ENCODE assay signal across 11 cellular contexts in the genomic region with DNA sequence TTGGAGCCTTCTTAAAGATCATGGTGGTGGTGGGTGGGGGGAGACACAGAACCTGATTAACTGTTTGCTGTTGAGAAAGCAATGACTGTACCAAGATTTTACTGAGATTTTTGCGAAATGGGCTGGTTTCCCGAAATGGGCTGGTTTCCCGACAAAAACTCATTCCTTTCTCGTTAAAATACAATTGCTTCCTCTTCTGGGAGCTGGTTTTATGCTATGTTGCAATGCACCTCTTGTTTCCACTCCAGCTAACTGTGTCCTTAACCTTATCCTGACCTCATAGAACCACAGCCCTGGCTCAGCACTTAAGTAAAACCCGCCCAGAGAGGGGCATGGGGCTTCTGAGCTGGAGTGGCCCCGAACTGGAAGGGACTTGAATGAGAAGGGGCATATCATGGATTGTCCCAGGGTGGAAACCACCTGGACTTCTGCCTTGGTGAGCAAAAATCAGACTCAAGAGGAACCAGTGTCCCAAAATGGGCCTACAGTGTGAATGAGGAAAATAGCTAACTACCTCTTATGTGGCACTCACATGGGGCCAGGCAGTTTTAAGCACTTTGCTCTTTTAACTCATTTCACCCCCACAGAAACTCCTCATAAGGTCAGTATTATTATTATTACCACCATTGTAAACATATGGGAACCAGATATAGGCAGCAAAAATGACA. TPM values are rescaled to one million over a fixed set of nuclear protein-coding genes. Genes with fewer than 3 reads are reported as not detected.
DNase-seq lines count a peak whose midpoint lies in the region; ATAC-seq and TF ChIP-seq lines count a peak whose summit lies in the region.
"Had no signal": no experiment of that assay in that cellular context is flagged by ENCODE, and none has a peak within 500 bp of the region (broad histone marks: within the 10 kb centered on the region; RNA-seq: fewer than 3 reads in every experiment).

No MANE protein-coding gene starts in this region.

- H3K27ac ChIP-seq in adrenal gland (peak overlapping the region in 2 of 5 donors; percentile 56 to 79), subcutaneous abdominal adipose tissue (ENCODE audit: low read depth, low read length) (peak overlapping the region; percentile 44)

- intact Hi-C loops in adrenal gland (cut with DNase I) = no loop called here

- no peak overlapping the region for H3K9ac ChIP-seq in subcutaneous abdominal adipose tissue (ENCODE audit: low read length in 5 of 5)

- H3K36me3 ChIP-seq in adrenal gland (replicated peaks in 1 of 2) = no peaks in the 10 kb centered on the region
- H3K36me3 ChIP-seq in kidney epithelial cell (ENCODE audit: control insufficient read depth, insufficient read depth, low read length) = no peaks in the 10 kb centered on the region
- no peaks in the 10 kb centered on the region for H3K36me3 ChIP-seq in subcutaneous abdominal adipose tissue (ENCODE audit: control insufficient read depth in 5 of 5, insufficient read depth in 5 of 5, low read length in 5 of 5)

- TF ChIP-seq POLR2A in adrenal gland (IDR thresholded peaks at IDR 0.05) = no peak

- H3K9me3 ChIP-seq in adrenal gland (replicated peaks in 1 of 3) = no peaks in the 10 kb centered on the region
- H3K9me3 ChIP-seq in subcutaneous abdominal adipose tissue (ENCODE audit: control insufficient read depth in 5 of 5, low read length in 5 of 5) = no peaks in the 10 kb centered on the region

- H3K4me3 ChIP-seq in adrenal gland (no peak overlapping the region), kidney epithelial cell (ENCODE audit: low read depth, low read length) (no peak overlapping the region), subcutaneous abdominal adipose tissue (ENCODE audit: low read depth in 1 of 5, low read length in 5 of 5) (no peak overlapping the region)

- no peaks in the 10 kb centered on the region for H3K9me3 Mint-ChIP-seq in activated naive CD8-positive, alpha-beta T cell treated with anti-CD3 and anti-CD28 coated beads, Interleukin-2, amount 50 U/mL, for 24 hours
- H3K9me3 Mint-ChIP-seq in activated T-helper 17 cell treated with anti-CD3 and anti-CD28 coated beads, Interleukin-2, amount 50 U/mL, for 72 hours = no peaks in the 10 kb centered on the region

- H3K4me1 Mint-ChIP-seq in activated naive CD8-positive, alpha-beta T cell treated with anti-CD3 and anti-CD28 coated beads, Interleukin-2, amount 50 U/mL, for 24 hours = no peaks in the 10 kb centered on the region
- no peaks in the 10 kb centered on the region for H3K4me1 Mint-ChIP-seq in activated T-helper 17 cell treated with anti-CD3 and anti-CD28 coated beads, Interleukin-2, amount 50 U/mL, for 72 hours

- no peak overlapping the region for H3K4me3 Mint-ChIP-seq in activated naive CD8-positive, alpha-beta T cell treated with anti-CD3 and anti-CD28 coated beads, Interleukin-2, amount 50 U/mL, for 24 hours
- H3K4me3 Mint-ChIP-seq in activated T-helper 17 cell treated with anti-CD3 and anti-CD28 coated beads, Interleukin-2, amount 50 U/mL, for 72 hours = no peak overlapping the region
- H3K4me3 Mint-ChIP-seq: brain had no signal

- peaks cover 4% of the 10 kb centered on the region for H3K27me3 Mint-ChIP-seq in activated naive CD8-positive, alpha-beta T cell treated with anti-CD3 and anti-CD28 coated beads, Interleukin-2, amount 50 U/mL, for 24 hours
- H3K27me3 Mint-ChIP-seq in activated T-helper 17 cell treated with anti-CD3 and anti-CD28 coated beads, Interleukin-2, amount 50 U/mL, for 72 hours = peaks cover 11% of the 10 kb centered on the region

- ATAC-seq in HG02610 (IDR thresholded peaks at IDR 0.05; ENCODE audit: unreplicated experiment) = no peak
- no peak for ATAC-seq in activated naive CD8-positive, alpha-beta T cell treated with anti-CD3 and anti-CD28 coated beads, Interleukin-2, amount 50 U/mL, for 24 hours
- no peak for ATAC-seq in activated T-helper 17 cell treated with anti-CD3 and anti-CD28 coated beads, Interleukin-2, amount 50 U/mL, for 72 hours (replicated peaks)

- no peaks in the 10 kb centered on the region for H3K27me3 ChIP-seq in adrenal gland
- no peaks in the 10 kb centered on the region for H3K27me3 ChIP-seq in kidney epithelial cell (ENCODE audit: control insufficient read depth, insufficient read depth, low read length)
- H3K27me3 ChIP-seq in subcutaneous abdominal adipose tissue (ENCODE audit: control insufficient read depth in 5 of 5, insufficient read depth in 4 of 5, low read length in 5 of 5) = no peaks in the 10 kb centered on the region

- H3K4me1 ChIP-seq in adrenal gland (replicated peaks in 1 of 2) (no peaks in the 10 kb centered on the region), subcutaneous abdominal adipose tissue (ENCODE audit: control insufficient read depth in 5 of 5, insufficient read depth in 5 of 5, low read length in 5 of 5) (peaks cover 4 to 50% (median 28%) of the 10 kb centered on the region in 5 donors)

- no peaks in the 10 kb centered on the region for H3K36me3 Mint-ChIP-seq in activated naive CD8-positive, alpha-beta T cell treated with anti-CD3 and anti-CD28 coated beads, Interleukin-2, amount 50 U/mL, for 24 hours (ENCODE audit: low read depth)
- no peaks in the 10 kb centered on the region for H3K36me3 Mint-ChIP-seq in activated T-helper 17 cell treated with anti-CD3 and anti-CD28 coated beads, Interleukin-2, amount 50 U/mL, for 72 hours (ENCODE audit: low read depth)
- H3K36me3 Mint-ChIP-seq: brain had no signal

- no peak overlapping the region for H3K27ac Mint-ChIP-seq in activated naive CD8-positive, alpha-beta T cell treated with anti-CD3 and anti-CD28 coated beads, Interleukin-2, amount 50 U/mL, for 24 hours
- H3K27ac Mint-ChIP-seq in activated T-helper 17 cell treated with anti-CD3 and anti-CD28 coated beads, Interleukin-2, amount 50 U/mL, for 72 hours = no peak overlapping the region

- WGBS in adrenal gland, 4 donors = 50 to 73% (median 64%) methylated on average over 6 of the region's 6 CpGs

- TF ChIP-seq CTCF in adrenal gland (IDR thresholded peaks at IDR 0.05) (no peak), kidney epithelial cell (IDR thresholded peaks at IDR 0.05; ENCODE audit: insufficient read depth, low read length, poor library complexity, severe bottlenecking) (no peak)

- DNase-seq in HS-5 (ENCODE audit: low read depth) = peak; percentile 68
- peak in 4 of 7 donors; percentile 25 to 58 (median 42) for DNase-seq in adrenal gland
- DNase-seq in kidney epithelial cell (ENCODE audit: low read depth) = peak; percentile 2
- no peak for DNase-seq in NCI-H187 treated with DMSO at 0.1 percent for 48 hours (lab: John Stamatoyannopoulos, UW)
- DNase-seq in activated naive CD8-positive, alpha-beta T cell treated with anti-CD3 and anti-CD28 coated beads, Interleukin-2, amount 50 U/mL, for 24 hours = no peak
- DNase-seq: NCI-H226 had no signal

RNA-seq across cellular contexts. Expression of gene FAM20A, which starts 20.8 kb away (rescaled TPM):
- total RNA-seq in adrenal gland (10 to 100 TPM in 3 of 8 donors, 1 to 10 TPM in 5; 1.2 to 25.9 (median 8.1) TPM), kidney epithelial cell (0.13 and 0.14 TPM in 2 replicates)
- 10 to 100 TPM in 2 of 3 donors, 1 to 10 TPM in 1; 4.1 to 15.2 (median 12.0) TPM for polyA plus RNA-seq in adrenal gland
- not detected for total RNA-seq in activated T-helper 17 cell treated with anti-CD3 and anti-CD28 coated beads, Interleukin-2, amount 50 U/mL, for 72 hours
- total RNA-seq: T-helper 1 cell treated with Interleukin-12 subunit alpha and Interleukin-12 subunit beta and Interleukin-4 antibody, amounts not matched to agents 30 ng/mL and 1 ng/mL, for 36 hours had no signal

Comparison
In these comparisons a context has a peak if more than half of its experiments do, and no peak if none do; other contexts are left out.
1. DNase-seq: peak in HS-5 (single experiment), adrenal gland (4 of 7) and kidney epithelial cell (single experiment); none in NCI-H187 treated with DMSO at 0.1 percent for 48 hours (single experiment) and activated naive CD8-positive, alpha-beta T cell treated with anti-CD3 and anti-CD28 coated beads, Interleukin-2, amount 50 U/mL, for 24 hours (single experiment).